ENCODE assay signal across 8 cellular contexts in the genomic region with DNA sequence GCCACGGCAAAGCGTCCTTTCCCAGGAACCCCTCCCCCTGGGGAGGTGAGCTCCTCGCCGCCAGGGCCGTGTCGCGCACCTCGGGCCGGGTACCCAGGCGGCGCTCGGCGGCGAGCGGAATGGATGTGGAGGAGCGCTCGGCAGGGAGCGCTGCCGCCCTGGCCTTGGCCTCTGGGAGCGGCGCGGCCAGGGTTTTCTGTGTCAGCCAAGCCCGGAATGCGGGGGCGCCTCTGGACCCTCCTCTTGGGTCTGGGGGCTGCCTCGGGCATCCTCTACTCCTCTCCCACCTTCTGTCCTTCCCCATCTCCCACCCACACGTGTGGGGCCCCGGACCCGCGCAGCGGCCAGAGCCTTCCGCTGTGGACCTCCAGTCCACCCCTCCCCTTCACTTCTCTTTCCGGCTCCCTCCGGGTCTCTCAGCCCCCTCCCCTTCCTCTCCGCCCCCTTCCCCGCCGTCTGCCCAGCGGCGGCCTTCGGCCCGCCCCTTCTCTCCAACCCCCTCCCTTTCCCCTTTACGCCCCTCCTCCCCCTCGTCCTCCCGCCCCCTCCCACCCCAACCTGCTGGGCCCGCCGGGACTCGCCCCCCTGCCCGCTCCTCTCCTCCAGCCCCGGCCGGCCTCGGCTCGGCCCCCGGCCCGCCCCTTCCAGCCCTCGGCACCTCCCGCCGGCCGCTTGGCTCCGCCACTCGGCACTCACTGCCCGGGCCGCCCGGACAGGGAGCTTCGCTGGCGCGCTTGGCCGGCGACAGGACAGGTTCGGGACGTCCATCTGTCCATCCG. TPM values are rescaled to one million over a fixed set of nuclear protein-coding genes. Genes with fewer than 3 reads are reported as not detected.
A peak's percentile ranks its signal among the peaks of the same experiment; 100 is the strongest.
DNase-seq lines count a peak whose midpoint lies in the region; ATAC-seq and TF ChIP-seq lines count a peak whose summit lies in the region.

A gene (plus strand): TSS at position 684 of the 779 bp plus-strand sequence. CDS start 129 bp downstream, outside the sequence.

- no peak for TF ChIP-seq EP300 in gastroesophageal sphincter (IDR thresholded peaks at IDR 0.05)

- no peaks in the 10 kb centered on the region for H3K27me3 Mint-ChIP-seq in type B pancreatic cell

- H3K36me3 Mint-ChIP-seq in type B pancreatic cell: peaks cover 3% of the 10 kb centered on the region

- peaks cover 7% of the 10 kb centered on the region; the same call in 1 of the 2 replicates for H3K27me3 ChIP-seq in ACC112 (ENCODE audit: insufficient read depth, low read length)
- H3K27me3 ChIP-seq in gastroesophageal sphincter: no peaks in the 10 kb centered on the region
- H3K27me3 ChIP-seq in neuron (ENCODE audit: insufficient read depth, low read length): peaks cover 8% of the 10 kb centered on the region

- 0% methylated on average over 1 to 21 of the region's 71 CpGs for WGBS in gastroesophageal sphincter (ENCODE audit: low coverage in 1 of 2), 2 donors

- H3K27ac Mint-ChIP-seq in type B pancreatic cell: peak within 1 kb of the TSS; percentile 81

- H3K4me1 ChIP-seq in ACC112 (ENCODE audit: control insufficient read depth, insufficient read depth, low read length, unreplicated experiment) (no peaks in the 10 kb centered on the region), gastroesophageal sphincter (peaks cover 0 to 52% (median 7%) of the 10 kb centered on the region in 3 donors), neuron (ENCODE audit: insufficient read depth, low read length) (peaks cover 8% of the 10 kb centered on the region)

- CTCF ChIA-PET in RWPE1 (lab: Yijun Ruan, JAX): interaction anchor here (0.6 to 2.3 kb wide), 15 partner anchors 11 to 800 kb away, joined by 3 to 12 read pairs (median 3); no protein-coding TSS in a partner anchor

- DNase-seq in HuH-7 (ENCODE audit: low spot score) (peak; percentile 94), RWPE1 (ENCODE audit: low spot score) (peak; percentile 73), type B pancreatic cell (ENCODE audit: extremely low spot score, unreplicated experiment) (peak; percentile 91)
- DNase-seq in activated naive CD4-positive, alpha-beta T cell treated with Interleukin-2 at 50 U/mL for 16 hours: peak; percentile 55

- ATAC-seq in gastroesophageal sphincter: peak; percentile 93

- peak within 1 kb of the TSS; percentile 73 for H3K4me3 ChIP-seq in ACC112 (ENCODE audit: low read depth, low read length)
- peak within 1 kb of the TSS; percentile 59 to 97 for H3K4me3 ChIP-seq in gastroesophageal sphincter
- peak within 1 kb of the TSS; percentile 82 for H3K4me3 ChIP-seq in neuron (ENCODE audit: low read length)

- H3K36me3 ChIP-seq in ACC112 (ENCODE audit: insufficient read depth, low read length): no peaks in the 10 kb centered on the region
- no peaks in the 10 kb centered on the region for H3K36me3 ChIP-seq in gastroesophageal sphincter
- H3K36me3 ChIP-seq in neuron (ENCODE audit: insufficient read depth, low read length): no peaks in the 10 kb centered on the region

- peaks cover 21% of the 10 kb centered on the region for H3K4me1 Mint-ChIP-seq in type B pancreatic cell (ENCODE audit: unreplicated experiment)

- peak within 1 kb of the TSS; percentile 93 for H3K4me3 Mint-ChIP-seq in type B pancreatic cell

- TF ChIP-seq POLR2A in GM18526 (IDR thresholded peaks at IDR 0.05; ENCODE audit: extremely low read depth, insufficient read length) (peak; percentile 47), gastroesophageal sphincter (IDR thresholded peaks at IDR 0.05) (peak; percentile 79 to 88)

- no peak within 1 kb of the TSS for H3K27ac ChIP-seq in ACC112 (ENCODE audit: low read depth, low read length)
- 0 out of 2 replicates have a peak within 1 kb of the TSS, but pooled peaks have one; percentile 1 for H3K27ac ChIP-seq in RWPE1
- H3K27ac ChIP-seq in gastroesophageal sphincter: peak within 1 kb of the TSS; percentile 63 to 91 (median 87)

- POLR2A ChIA-PET in RWPE1 (lab: Yijun Ruan, JAX; ENCODE audit: low non-redundant PET): no interaction called here

- H3K9me3 Mint-ChIP-seq in type B pancreatic cell: no peaks in the 10 kb centered on the region

- no peaks in the 10 kb centered on the region for H3K79me2 ChIP-seq in ACC112 (ENCODE audit: control insufficient read depth, insufficient read depth, low read length, unreplicated experiment)

- TF ChIP-seq CTCF in RWPE1 (conservative IDR thresholded peaks at IDR 0.05; ENCODE audit: low read depth) (peak; percentile 64), gastroesophageal sphincter (IDR thresholded peaks at IDR 0.05) (peak; percentile 40 to 88 (median 63)), type B pancreatic cell (conservative IDR thresholded peaks at IDR 0.05) (peak; percentile 68)

- peak within 1 kb of the TSS; percentile 95 for H2AFZ ChIP-seq in ACC112 (ENCODE audit: low read length, unreplicated experiment)
- H2AFZ ChIP-seq in neuron (ENCODE audit: low read depth, low read length): peak within 1 kb of the TSS; percentile 99

- H3K9me3 ChIP-seq in gastroesophageal sphincter: no peaks in the 10 kb centered on the region
- H3K9me3 ChIP-seq in neuron (ENCODE audit: low read length): no peaks in the 10 kb centered on the region

RNA-seq across cellular contexts. Expression of the gene that starts here (rescaled TPM):
- total RNA-seq in gastroesophageal sphincter (10 to 100 TPM; 13.2 to 47.4 (median 32.3) TPM), type B pancreatic cell (ENCODE audit: low replicate concordance) (25.7 and 48.4 TPM in 2 replicates)
